In the genomic region with DNA sequence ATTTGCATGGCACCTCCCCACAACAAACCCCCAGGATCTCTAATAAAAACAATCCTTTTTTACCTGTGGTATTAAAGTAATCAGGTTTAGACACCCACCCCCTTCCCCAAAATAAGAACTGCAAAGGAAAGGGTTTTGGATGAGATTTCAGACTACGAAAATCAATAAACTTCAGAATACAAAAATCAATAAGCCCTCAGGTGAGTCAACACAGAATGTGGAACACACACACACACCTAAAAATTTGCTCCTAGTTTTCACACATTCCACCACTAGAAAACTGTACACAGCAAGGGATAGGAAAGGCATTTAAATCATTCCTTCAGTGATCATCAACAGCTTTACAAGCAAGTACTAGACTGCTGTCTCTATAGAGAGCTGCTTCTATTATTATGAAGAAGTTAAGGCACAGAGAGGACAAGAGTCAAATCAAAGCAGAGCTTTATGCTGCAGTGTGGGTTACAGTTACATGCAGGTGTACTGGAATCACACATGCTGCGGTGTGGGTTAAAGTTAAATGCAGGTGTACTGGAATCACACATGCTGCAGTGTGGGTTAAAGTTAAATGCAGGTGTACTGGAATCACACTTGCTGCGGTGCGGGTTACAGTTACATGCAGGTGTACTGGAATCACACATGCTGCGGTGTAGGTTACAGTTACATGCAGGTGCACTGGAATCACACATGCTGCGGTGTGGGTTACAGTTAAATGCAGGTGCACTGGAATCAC, we compare ENCODE assay signal across 1 cellular context.
A peak's percentile ranks its signal among the peaks of the same experiment; 100 is the strongest.
TF ChIP-seq lines count a peak whose summit lies in the region.

No MANE protein-coding gene starts in this region.

TF ChIP-seq in HepG2, 621 proteins besides CTCF, POLR2A, EP300 and RAD21:
- TF ChIP-seq, protein P1, sequence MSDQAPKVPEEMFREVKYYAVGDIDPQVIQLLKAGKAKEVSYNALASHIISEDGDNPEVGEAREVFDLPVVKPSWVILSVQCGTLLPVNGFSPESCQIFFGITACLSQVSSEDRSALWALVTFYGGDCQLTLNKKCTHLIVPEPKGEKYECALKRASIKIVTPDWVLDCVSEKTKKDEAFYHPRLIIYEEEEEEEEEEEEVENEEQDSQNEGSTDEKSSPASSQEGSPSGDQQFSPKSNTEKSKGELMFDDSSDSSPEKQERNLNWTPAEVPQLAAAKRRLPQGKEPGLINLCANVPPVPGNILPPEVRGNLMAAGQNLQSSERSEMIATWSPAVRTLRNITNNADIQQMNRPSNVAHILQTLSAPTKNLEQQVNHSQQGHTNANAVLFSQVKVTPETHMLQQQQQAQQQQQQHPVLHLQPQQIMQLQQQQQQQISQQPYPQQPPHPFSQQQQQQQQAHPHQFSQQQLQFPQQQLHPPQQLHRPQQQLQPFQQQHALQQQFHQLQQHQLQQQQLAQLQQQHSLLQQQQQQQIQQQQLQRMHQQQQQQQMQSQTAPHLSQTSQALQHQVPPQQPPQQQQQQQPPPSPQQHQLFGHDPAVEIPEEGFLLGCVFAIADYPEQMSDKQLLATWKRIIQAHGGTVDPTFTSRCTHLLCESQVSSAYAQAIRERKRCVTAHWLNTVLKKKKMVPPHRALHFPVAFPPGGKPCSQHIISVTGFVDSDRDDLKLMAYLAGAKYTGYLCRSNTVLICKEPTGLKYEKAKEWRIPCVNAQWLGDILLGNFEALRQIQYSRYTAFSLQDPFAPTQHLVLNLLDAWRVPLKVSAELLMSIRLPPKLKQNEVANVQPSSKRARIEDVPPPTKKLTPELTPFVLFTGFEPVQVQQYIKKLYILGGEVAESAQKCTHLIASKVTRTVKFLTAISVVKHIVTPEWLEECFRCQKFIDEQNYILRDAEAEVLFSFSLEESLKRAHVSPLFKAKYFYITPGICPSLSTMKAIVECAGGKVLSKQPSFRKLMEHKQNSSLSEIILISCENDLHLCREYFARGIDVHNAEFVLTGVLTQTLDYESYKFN (CRISPR knock-in tag; conservative IDR thresholded peaks at IDR 0.05): 0 out of 2 replicates have a peak, but pooled peaks have one; percentile 20
- TF ChIP-seq CEBPG (CRISPR knock-in tag; IDR thresholded peaks at IDR 0.05) (no peak), KAT2B (IDR thresholded peaks at IDR 0.05; ENCODE audit: borderline replicate concordance, low read depth, low read length) (peak; percentile 95), ONECUT2 (CRISPR knock-in tag; IDR thresholded peaks at IDR 0.05) (peak; percentile 80), MNT (IDR thresholded peaks at IDR 0.05) (peak; percentile 69)
